ENCODE assay signal across 8 cellular contexts in the genomic region with DNA sequence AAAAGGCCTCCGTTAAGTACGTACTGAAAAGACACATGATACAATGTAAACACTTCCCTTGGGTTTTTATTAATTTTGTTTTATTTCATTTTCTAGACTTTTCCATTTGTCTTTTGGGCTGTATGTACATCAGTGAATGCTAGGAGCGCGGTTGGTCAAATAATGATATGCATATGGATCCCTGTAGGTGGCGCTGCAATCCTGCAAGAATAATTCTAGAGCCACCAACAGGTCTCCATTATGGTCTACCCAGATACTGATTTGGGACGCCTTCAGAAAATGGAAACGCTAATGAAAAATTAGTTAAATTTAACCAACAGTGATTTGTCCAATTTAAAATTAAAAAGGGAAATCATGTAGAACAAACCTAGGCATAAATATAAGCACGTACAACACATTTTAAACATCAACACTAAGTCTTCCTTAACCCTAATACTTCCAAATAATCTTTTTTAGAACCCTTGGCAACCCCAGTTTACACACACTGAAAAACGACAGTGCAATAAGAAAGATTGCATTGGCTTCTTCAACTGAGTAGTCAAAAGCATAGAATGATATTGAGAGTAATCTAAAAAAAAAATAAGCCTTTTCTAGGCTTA.
DNase-seq lines count a peak whose midpoint lies in the region; ATAC-seq and TF ChIP-seq lines count a peak whose summit lies in the region.

No MANE protein-coding gene starts in this region.

- peaks cover 3% of the 10 kb centered on the region for H3K27me3 Mint-ChIP-seq in neural progenitor cell (ENCODE audit: insufficient read depth, low read depth)

- H3K79me2 ChIP-seq in neural progenitor cell (ENCODE audit: low read depth) = no peaks in the 10 kb centered on the region

- H3K36me3 ChIP-seq in neural progenitor cell = no peaks in the 10 kb centered on the region

- TF ChIP-seq CTCF in C4-2B (conservative IDR thresholded peaks at IDR 0.05) (peak; percentile 86), fibroblast of mammary gland (conservative IDR thresholded peaks at IDR 0.05; ENCODE audit: control insufficient read depth, insufficient read depth, low read depth, low read length) (peak; percentile 73), neural progenitor cell (IDR thresholded peaks at IDR 0.05) (peak; percentile 95)

- H4K20me1 ChIP-seq in neural progenitor cell (ENCODE audit: low read depth) = no peaks in the 10 kb centered on the region

- peaks cover 31% of the 10 kb centered on the region for H3K4me1 Mint-ChIP-seq in neural progenitor cell

- ATAC-seq in GM18858 (IDR thresholded peaks at IDR 0.05; ENCODE audit: unreplicated experiment) (peak; percentile 83), HG02970 (IDR thresholded peaks at IDR 0.05; ENCODE audit: low FRiP score, unreplicated experiment) (peak; percentile 80)

- H3K27ac Mint-ChIP-seq in neural progenitor cell = peak overlapping the region; percentile 23

- DNase-seq in NCI-H1417 treated with DMSO at 0.1 percent for 48 hours (lab: John Stamatoyannopoulos, UW) (peak; percentile 7), T1000 (lab: John Stamatoyannopoulos, UW) (peak; percentile 11), fibroblast of mammary gland (ENCODE audit: low read depth) (peak; percentile 85), neural progenitor cell (ENCODE audit: low spot score) (peak; percentile 90), DMS79 (lab: John Stamatoyannopoulos, UW) (no peak)

- peaks cover 13% of the 10 kb centered on the region for H3K36me3 Mint-ChIP-seq in neural progenitor cell

- no peak overlapping the region for H3K4me3 ChIP-seq in fibroblast of mammary gland (ENCODE audit: control insufficient read depth, low read depth, low read length)
- no peak overlapping the region for H3K4me3 ChIP-seq in neural progenitor cell

- H3K4me2 ChIP-seq in neural progenitor cell = peak overlapping the region; percentile 15

- H3K9me3 Mint-ChIP-seq in neural progenitor cell = peaks cover 17% of the 10 kb centered on the region

- no peak overlapping the region for H3K9ac ChIP-seq in neural progenitor cell

- peak overlapping the region; percentile 84 for H2AFZ ChIP-seq in neural progenitor cell (replicated peaks)

- no peaks in the 10 kb centered on the region for H3K27me3 ChIP-seq in neural progenitor cell

- H3K9me3 ChIP-seq in neural progenitor cell (ENCODE audit: low read depth) = no peaks in the 10 kb centered on the region

- no peaks in the 10 kb centered on the region for H3F3A ChIP-seq in neural progenitor cell (ENCODE audit: low read depth)

- H3K27ac ChIP-seq in C4-2B (no peak overlapping the region), neural progenitor cell (no peak overlapping the region)

- H3K4me3 Mint-ChIP-seq in neural progenitor cell = no peak overlapping the region

- peaks cover 3% of the 10 kb centered on the region for H3K4me1 ChIP-seq in neural progenitor cell
